Comparison of ENCODE assay signal across 7 cellular contexts in genomic region chr11:727859-728748, GRCh38.
DNase-seq lines count a peak whose midpoint lies in the region; TF ChIP-seq lines count a peak whose summit lies in the region.

No MANE protein-coding gene starts in this region.

- H3K4me1 ChIP-seq in parathyroid adenoma (no peaks in the 10 kb centered on the region), tibial artery (peaks cover 0 to 44% (median 32%) of the 10 kb centered on the region in 4 donors)

- H3K79me2 ChIP-seq in parathyroid adenoma: no peaks in the 10 kb centered on the region

- H3K27ac ChIP-seq in parathyroid adenoma (no peak overlapping the region), tibial artery (peak overlapping the region; percentile 57 to 66)

- H3K9me3 ChIP-seq in parathyroid adenoma (ENCODE audit: control insufficient read depth, low read length) (no peaks in the 10 kb centered on the region), tibial artery (no peaks in the 10 kb centered on the region)

- peak; percentile 99 for TF ChIP-seq CTCF in GM12864 (IDR thresholded peaks at IDR 0.05; ENCODE audit: low read depth, low read length, missing control alignments)
- peak; percentile 91 for TF ChIP-seq CTCF in parathyroid adenoma (IDR thresholded peaks at IDR 0.05)
- TF ChIP-seq CTCF in tibial artery (IDR thresholded peaks at IDR 0.05): peak; percentile 94 to 98

- DNase-seq in GM12864 (ENCODE audit: low read depth): no peak
- DNase-seq in HK-2 (ENCODE audit: unreplicated experiment): peak; percentile 93
- DNase-seq in activated naive CD4-positive, alpha-beta T cell (lab: John Stamatoyannopoulos, UW): peak; percentile 49 to 77 (median 60)
- DNase-seq in germinal center (ENCODE audit: low spot score): peak; percentile 91
- peak; percentile 86 to 95 for DNase-seq in tibial artery

- H2AFZ ChIP-seq in parathyroid adenoma: no peak overlapping the region

- H3K9ac ChIP-seq in parathyroid adenoma: no peak overlapping the region

- no peaks in the 10 kb centered on the region for H3K36me3 ChIP-seq in parathyroid adenoma (ENCODE audit: control insufficient read depth, insufficient read depth, low read length)
- H3K36me3 ChIP-seq in tibial artery: peaks cover 0 to 17% (median 0%) of the 10 kb centered on the region in 3 donors

- intact Hi-C loops in tibial artery (cut with DNase I; ENCODE audit: low total_unique reads): loop anchor here (2.0 kb wide), 1 partner anchor 173 kb away; no protein-coding TSS in a partner anchor

- H3K27me3 ChIP-seq in parathyroid adenoma (ENCODE audit: control insufficient read depth, insufficient read depth, low read length): no peaks in the 10 kb centered on the region
- peaks cover 0 to 57% of the 10 kb centered on the region in 2 donors for H3K27me3 ChIP-seq in tibial artery

- TF ChIP-seq POLR2A in Raji (IDR thresholded peaks at IDR 0.05; ENCODE audit: insufficient read depth, low read depth, low read length): 0 out of 2 replicates have a peak, but pooled peaks have one; percentile 18

- H3K4me2 ChIP-seq in parathyroid adenoma (ENCODE audit: low read length): no peak overlapping the region

- H3K4me3 ChIP-seq in GM12864 (ENCODE audit: low read depth, low read length): no peak overlapping the region
- H3K4me3 ChIP-seq in parathyroid adenoma (ENCODE audit: low read depth, low read length): no peak overlapping the region
- no peak overlapping the region for H3K4me3 ChIP-seq in tibial artery
